9 cellular contexts compared by ENCODE assay signal in the genomic region with DNA sequence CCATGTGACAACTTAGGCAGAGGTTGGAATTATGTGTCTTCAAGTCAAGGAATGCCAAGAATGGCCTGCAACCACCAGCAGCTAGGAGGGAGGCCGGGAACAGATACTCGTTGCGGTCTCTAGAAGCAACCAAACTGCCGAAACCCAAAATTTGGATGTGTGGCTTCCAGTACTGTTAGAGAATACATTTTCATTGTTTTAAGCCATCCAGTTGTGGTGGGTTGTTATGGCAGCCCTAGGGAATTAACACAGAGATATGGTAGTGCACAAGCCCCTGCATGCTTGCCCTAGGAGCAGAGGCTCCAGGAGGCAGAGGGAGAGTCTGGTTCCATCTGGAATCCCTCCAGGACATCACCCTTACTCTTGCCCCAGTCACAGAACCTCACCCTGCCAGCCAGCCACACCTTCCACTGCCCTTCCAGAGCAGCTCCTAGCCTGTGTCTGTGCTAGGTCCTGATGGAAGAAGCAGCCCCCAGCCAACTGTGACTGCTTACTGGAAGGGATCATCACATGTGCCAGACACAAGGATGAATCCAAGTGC. TPM values are rescaled to one million over a fixed set of nuclear protein-coding genes. Genes with fewer than 3 reads are reported as not detected.
DNase-seq lines count a peak whose midpoint lies in the region; ATAC-seq and TF ChIP-seq lines count a peak whose summit lies in the region.
"Had no signal": no experiment of that assay in that cellular context is flagged by ENCODE, and none has a peak within 500 bp of the region (broad histone marks: within the 10 kb centered on the region; RNA-seq: fewer than 3 reads in every experiment).

No MANE protein-coding gene starts in this region.

- no peak overlapping the region for H3K4me3 Mint-ChIP-seq in MCF 10A (ENCODE audit: unreplicated experiment)

- no peak for ATAC-seq in HG02885 (IDR thresholded peaks at IDR 0.05; ENCODE audit: poor library complexity, unreplicated experiment)
- no peak for ATAC-seq in HG03196 (IDR thresholded peaks at IDR 0.05; ENCODE audit: unreplicated experiment)

- H3K4me2 ChIP-seq in BLaER1 = peak overlapping the region; percentile 94

- no peak for TF ChIP-seq CTCF in MCF 10A (IDR thresholded peaks at IDR 0.05; ENCODE audit: unreplicated experiment)

- no peaks in the 10 kb centered on the region for H3K27me3 ChIP-seq in BLaER1

- 85 to 89% methylated on average over 4 of the region's 4 CpGs for WGBS in mesodermal cell (ENCODE audit: insufficient coverage in 2 of 2), 2 experiments

- H3K9me3 ChIP-seq in BLaER1 (peaks cover 13% of the 10 kb centered on the region; the same call in 1 of the 2 replicates), mesodermal cell (ENCODE audit: control insufficient read depth, low read length) (no peaks in the 10 kb centered on the region)

- H3K9me3 Mint-ChIP-seq in MCF 10A (ENCODE audit: unreplicated experiment) = no peaks in the 10 kb centered on the region

- BruUV-seq in MCF 10A (replicated peaks; lab: Mats Ljungman, UMichigan) = no TSS peak

- peak overlapping the region; percentile 99 for H3K27ac ChIP-seq in BLaER1
- peak overlapping the region; percentile 68 for H3K27ac ChIP-seq in mesodermal cell (ENCODE audit: low read depth, low read length, severe bottlenecking)

- CTCF ChIA-PET in MCF 10A (lab: Yijun Ruan, JAX) = no interaction called here

- H3K36me3 ChIP-seq in BLaER1 (peaks cover 16% of the 10 kb centered on the region), mesodermal cell (ENCODE audit: control insufficient read depth, insufficient read depth, low read length) (no peaks in the 10 kb centered on the region)

- peaks cover 99% of the 10 kb centered on the region for H3K4me1 ChIP-seq in BLaER1
- peaks cover 27% of the 10 kb centered on the region for H3K4me1 ChIP-seq in mesodermal cell (ENCODE audit: control insufficient read depth, insufficient read depth, low read length, poor library complexity, severe bottlenecking)

- no peak overlapping the region for H3K27ac Mint-ChIP-seq in MCF 10A (ENCODE audit: low read depth, unreplicated experiment)

- H3K4me3 ChIP-seq in BLaER1 (peak overlapping the region; percentile 40), mesodermal cell (ENCODE audit: extremely low read depth, insufficient read depth, low read length, poor library complexity, severe bottlenecking) (no peak overlapping the region)

- H3K4me1 Mint-ChIP-seq in MCF 10A (ENCODE audit: insufficient read depth, unreplicated experiment) = peaks cover 13% of the 10 kb centered on the region

- peak overlapping the region; percentile 85 for H3K9ac ChIP-seq in BLaER1

- POLR2A ChIA-PET in MCF 10A (lab: Yijun Ruan, JAX) = interaction anchor here (1.1 to 1.4 kb wide), 2 partner anchors 11 to 13 kb away, joined by 3 to 5 read pairs; no protein-coding TSS in a partner anchor

- H3K36me3 Mint-ChIP-seq in MCF 10A (ENCODE audit: insufficient read depth, unreplicated experiment) = no peaks in the 10 kb centered on the region

- no peaks in the 10 kb centered on the region for H3K27me3 Mint-ChIP-seq in MCF 10A (ENCODE audit: insufficient read depth, unreplicated experiment)

- no peaks in the 10 kb centered on the region for H4K20me1 ChIP-seq in BLaER1

- intact Hi-C loops in MCF 10A (cut with micrococcal nuclease) = no loop called here

- DNase-seq in NCI-H1105 (lab: John Stamatoyannopoulos, UW) (peak; percentile 77), MCF 10A (ENCODE audit: unreplicated experiment) (peak; percentile 39), NCI-H345 treated with DMSO at 0.1 percent for 48 hours (lab: John Stamatoyannopoulos, UW; ENCODE audit: unreplicated experiment) (no peak), NCI-H2081 treated with DMSO at 0.1 percent for 48 hours (lab: John Stamatoyannopoulos, UW) (no peak)
- DNase-seq: OCI-M1 had no signal

RNA-seq across cellular contexts. Expression of gene PITPNM2, which starts 19.5 kb away (rescaled TPM):
- total RNA-seq in MCF 10A (2022) = 7.2 and 10.5 TPM in 2 replicates
- 8.0 TPM for polyA plus RNA-seq in mesodermal cell (2013, experiment 1 of 2)
- 8.8 TPM for polyA plus RNA-seq in mesodermal cell (2013, experiment 2 of 2)

Comparison
In these comparisons a context has a peak if more than half of its experiments do, and no peak if none do; other contexts are left out.
1. DNase-seq: peak in NCI-H1105 (single experiment) and MCF 10A (single experiment); none in NCI-H345 treated with DMSO at 0.1 percent for 48 hours (single experiment) and NCI-H2081 treated with DMSO at 0.1 percent for 48 hours (single experiment).